ENCODE assay signal across 1 cellular context in the genomic region with DNA sequence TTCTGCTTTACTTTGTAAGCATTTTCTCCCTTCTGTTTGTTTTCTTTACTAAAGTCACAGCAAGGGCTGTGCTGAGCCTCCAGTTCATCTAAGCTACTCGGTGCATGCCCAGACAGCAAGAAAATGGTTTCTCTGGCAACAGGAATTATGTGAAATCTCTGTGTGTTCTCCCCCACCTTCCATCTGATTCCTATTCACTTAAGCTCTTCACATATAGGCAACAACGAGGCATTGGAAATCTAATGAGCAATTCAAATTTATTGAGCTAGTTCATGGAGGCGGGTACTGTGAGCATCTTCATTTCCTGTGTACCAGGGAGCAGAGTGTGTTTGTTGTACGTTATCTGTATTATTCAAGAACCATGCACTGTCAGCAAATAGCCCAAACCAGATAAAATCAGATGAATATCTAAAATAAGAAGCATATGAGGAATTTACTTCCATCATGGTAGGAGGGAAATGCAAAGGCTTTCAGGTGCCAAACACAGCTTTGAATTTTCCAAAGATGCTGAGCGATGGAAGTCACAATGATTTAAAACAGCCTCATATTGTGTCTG.
TF ChIP-seq lines count a peak whose summit lies in the region.

No MANE protein-coding gene starts in this region.

TF ChIP-seq in SK-N-SH, 30 proteins besides CTCF, POLR2A, EP300 and RAD21 (continued from another document):
- TF ChIP-seq TEAD4 (IDR thresholded peaks at IDR 0.05; ENCODE audit: borderline replicate concordance, insufficient read depth): no peak
- TF ChIP-seq PBX3 (IDR thresholded peaks at IDR 0.05): no peak
- no peak for TF ChIP-seq EZH2phosphoT487 (IDR thresholded peaks at IDR 0.05; ENCODE audit: borderline replicate concordance, low read depth)
